ENCODE assay signal across 9 cellular contexts in the genomic region with DNA sequence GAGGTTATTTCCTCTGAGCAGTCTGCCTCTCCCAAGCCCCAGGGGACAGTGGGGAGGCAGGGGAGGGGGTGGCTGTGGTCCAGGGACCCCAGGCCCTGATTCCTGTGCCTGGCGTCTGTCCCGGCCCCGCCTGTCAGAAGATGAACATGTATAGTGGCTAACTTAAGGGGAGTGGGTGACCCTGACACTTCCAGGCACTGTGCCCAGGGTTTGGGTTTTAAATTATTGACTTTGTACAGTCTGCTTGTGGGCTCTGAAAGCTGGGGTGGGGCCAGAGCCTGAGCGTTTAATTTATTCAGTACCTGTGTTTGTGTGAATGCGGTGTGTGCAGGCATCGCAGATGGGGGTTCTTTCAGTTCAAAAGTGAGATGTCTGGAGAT. TPM values are rescaled to one million over a fixed set of nuclear protein-coding genes. Genes with fewer than 3 reads are reported as not detected.
DNase-seq lines count a peak whose midpoint lies in the region; ATAC-seq, FAIRE-seq and TF ChIP-seq lines count a peak whose summit lies in the region.
"Had no signal": no experiment of that assay in that cellular context is flagged by ENCODE, and none has a peak within 500 bp of the region (broad histone marks: within the 10 kb centered on the region; RNA-seq: fewer than 3 reads in every experiment).

No MANE protein-coding gene starts in this region.

- CTCF ChIA-PET in IMR-90 (lab: Yijun Ruan, JAX): no interaction called here

- H3K27ac Mint-ChIP-seq in naive B cell: peak overlapping the region; percentile 33 to 96 (median 94)

- no peak overlapping the region for H2BK5ac ChIP-seq in IMR-90 (ENCODE audit: low read depth, low read length, poor library complexity, severe bottlenecking)

- H4K91ac ChIP-seq in IMR-90 (ENCODE audit: insufficient read depth, low read depth, low read length): no peak overlapping the region

- H3K14ac ChIP-seq in IMR-90 (replicated peaks; ENCODE audit: low read depth, low read length): no peak overlapping the region

- peaks cover 0 to 4% (median 0%) of the 10 kb centered on the region in 3 donors for H3K27me3 Mint-ChIP-seq in naive B cell

- no peaks in the 10 kb centered on the region for H3K9me3 Mint-ChIP-seq in naive B cell

- POLR2A ChIA-PET in IMR-90 (lab: Charles Lee; ENCODE audit: unreplicated experiment): no interaction called here

- dilution Hi-C loops in IMR-90 (cut with HindIII; ENCODE audit: low sequenced_read_pairs, unreplicated experiment): no loop called here

- no TSS peak for BruUV-seq in IMR-90 (replicated peaks; lab: Mats Ljungman, UMichigan)

- intact Hi-C loops in IMR-90 (cut with micrococcal nuclease): no loop called here

- no peak overlapping the region for H3K4ac ChIP-seq in IMR-90 (ENCODE audit: low read depth, low read length)

- no peaks in the 10 kb centered on the region for H3K27me3 ChIP-seq in IMR-90 (ENCODE audit: control insufficient read depth, insufficient read depth, low read length)

- H3K79me1 ChIP-seq in IMR-90 (ENCODE audit: low read depth in 1 of 2, low read length in 2 of 2): peaks cover 16 to 54% of the 10 kb centered on the region in 2 experiments

- TF ChIP-seq CTCF in IMR-90 (conservative IDR thresholded peaks at IDR 0.05; ENCODE audit: low read depth, low read length): no peak
- TF ChIP-seq CTCF in choroid plexus epithelial cell (conservative IDR thresholded peaks at IDR 0.05; ENCODE audit: low read depth, low read length): no peak

- no peak overlapping the region for H2AK5ac ChIP-seq in IMR-90 (ENCODE audit: low read depth, low read length)

- no peak overlapping the region; a peak in 2 of 4 replicates for H4K8ac ChIP-seq in IMR-90 (ENCODE audit: low read depth in 2 of 2, low read length in 2 of 2)

- peak overlapping the region; percentile 65 to 97 (median 78) for H3K4me3 Mint-ChIP-seq in naive B cell

- no peak overlapping the region for H3K23ac ChIP-seq in IMR-90 (ENCODE audit: low read depth, low read length)

- H3K36me3 ChIP-seq in IMR-90 (ENCODE audit: control insufficient read depth, insufficient read depth, low read length): peaks cover 30% of the 10 kb centered on the region

- no peak for TF ChIP-seq RAD21 in IMR-90 (IDR thresholded peaks at IDR 0.05; ENCODE audit: low read length)

- peak overlapping the region; percentile 38; the same call in 1 of the 2 replicates for H3K4me2 ChIP-seq in IMR-90 (ENCODE audit: low read depth, low read length)

- H4K5ac ChIP-seq in IMR-90 (ENCODE audit: low read depth, low read length): no peak overlapping the region

- ATAC-seq in IMR-90 (ENCODE audit: low read depth) (no peak), naive B cell (ENCODE audit: low read depth in 2 of 2) (no peak), HG03457 (IDR thresholded peaks at IDR 0.05; ENCODE audit: unreplicated experiment) (no peak)

- H2AFZ ChIP-seq in IMR-90 (replicated peaks; ENCODE audit: low read length, poor library complexity): no peak overlapping the region

- H2BK20ac ChIP-seq in IMR-90 (ENCODE audit: low read depth, low read length): no peak overlapping the region

- H3K4me3 ChIP-seq in IMR-90 (ENCODE audit: insufficient read depth, low read depth, low read length): no peak overlapping the region
- H3K4me3 ChIP-seq in choroid plexus epithelial cell (ENCODE audit: low read depth, low read length): peak overlapping the region; percentile 8

- H3K9ac ChIP-seq in IMR-90 (ENCODE audit: low read depth, low read length): 0 out of 2 replicates have a peak overlapping the region, but pooled peaks have one; percentile 8

- H4K20me1 ChIP-seq in IMR-90 (ENCODE audit: insufficient read depth, low read length): peaks cover 37% of the 10 kb centered on the region

- H3K36me3 Mint-ChIP-seq in naive B cell: no peaks in the 10 kb centered on the region

- WGBS in IMR-90 (ENCODE audit: extremely low coverage in 2 of 2, insufficient read length in 1 of 2), 2 experiments: no CpG with 5 or more reads among the region's 6 CpGs

- no peak overlapping the region for H2BK120ac ChIP-seq in IMR-90 (ENCODE audit: low read depth, low read length)

- no peak for FAIRE-seq in frontal cortex (lab: Jason Lieb, UNC)
- FAIRE-seq: colon had no signal

- peak overlapping the region; percentile 5; the same call in 1 of the 2 replicates for H3K27ac ChIP-seq in IMR-90 (ENCODE audit: insufficient read depth, low read length)

- no peaks in the 10 kb centered on the region for H3K9me3 ChIP-seq in IMR-90 (ENCODE audit: control insufficient read depth, insufficient read depth, low read length)

- H3K56ac ChIP-seq in IMR-90 (ENCODE audit: extremely low read depth, insufficient read depth, low read length): no peak overlapping the region

- DNase-seq in 8988T (peak; percentile 18), IMR-90 (no peak), choroid plexus epithelial cell (ENCODE audit: low read depth) (no peak), naive B cell (no peak), NCI-H1105 treated with DMSO at 0.1 percent for 48 hours (lab: John Stamatoyannopoulos, UW) (no peak), ecto neural progenitor cell (ENCODE audit: low spot score) (no peak), frontal cortex (ENCODE audit: low spot score in 2 of 2) (no peak)

- no peak for TF ChIP-seq POLR2A in IMR-90 (IDR thresholded peaks at IDR 0.05; ENCODE audit: low read depth, low read length)

- H3K9me1 ChIP-seq in IMR-90 (ENCODE audit: insufficient read depth, low read length): peaks cover 6% of the 10 kb centered on the region; the same call in 1 of the 2 replicates

- peaks cover 42 to 62% (median 45%) of the 10 kb centered on the region in 3 donors for H3K4me1 Mint-ChIP-seq in naive B cell

- peak overlapping the region; percentile 11 for H2AK9ac ChIP-seq in IMR-90 (replicated peaks; ENCODE audit: low read depth, low read length, poor library complexity)

- no peak overlapping the region for H2BK15ac ChIP-seq in IMR-90 (ENCODE audit: low read depth, low read length)

- no peak overlapping the region for H3K18ac ChIP-seq in IMR-90 (ENCODE audit: low read depth, low read length)

- H3K4me1 ChIP-seq in IMR-90 (ENCODE audit: control insufficient read depth, insufficient read depth, low read length): peaks cover 40% of the 10 kb centered on the region

- in situ Hi-C loops in IMR-90 (cut with MboI; ENCODE audit: low sequenced_read_pairs): no loop called here

TF ChIP-seq in IMR-90, 13 proteins besides CTCF, POLR2A, EP300 and RAD21 (continues in another document):
- TF ChIP-seq MAZ (IDR thresholded peaks at IDR 0.05; ENCODE audit: borderline replicate concordance, low read depth, low read length): no peak
- TF ChIP-seq CEBPB (IDR thresholded peaks at IDR 0.05; ENCODE audit: low read depth, low read length): no peak
- TF ChIP-seq MXI1 (IDR thresholded peaks at IDR 0.05; ENCODE audit: borderline replicate concordance, low read depth, low read length): no peak
- TF ChIP-seq, protein P1, sequence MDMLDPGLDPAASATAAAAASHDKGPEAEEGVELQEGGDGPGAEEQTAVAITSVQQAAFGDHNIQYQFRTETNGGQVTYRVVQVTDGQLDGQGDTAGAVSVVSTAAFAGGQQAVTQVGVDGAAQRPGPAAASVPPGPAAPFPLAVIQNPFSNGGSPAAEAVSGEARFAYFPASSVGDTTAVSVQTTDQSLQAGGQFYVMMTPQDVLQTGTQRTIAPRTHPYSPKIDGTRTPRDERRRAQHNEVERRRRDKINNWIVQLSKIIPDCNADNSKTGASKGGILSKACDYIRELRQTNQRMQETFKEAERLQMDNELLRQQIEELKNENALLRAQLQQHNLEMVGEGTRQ (IDR thresholded peaks at IDR 0.05; ENCODE audit: low read depth, low read length): no peak
- TF ChIP-seq MAFK (IDR thresholded peaks at IDR 0.05; ENCODE audit: low read depth, low read length): no peak
- no peak for TF ChIP-seq RCOR1 (IDR thresholded peaks at IDR 0.05; ENCODE audit: insufficient replicate concordance, low read length)
- no peak for TF ChIP-seq RFX5 (IDR thresholded peaks at IDR 0.05; ENCODE audit: low read depth, low read length)
- TF ChIP-seq NFE2L2 (IDR thresholded peaks at IDR 0.05; ENCODE audit: low read depth, low read length): no peak
- no peak for TF ChIP-seq BHLHE40 (IDR thresholded peaks at IDR 0.05; ENCODE audit: low read depth, low read length)
- TF ChIP-seq CHD1 (IDR thresholded peaks at IDR 0.05; ENCODE audit: low read depth, low read length): no peak
- no peak for TF ChIP-seq SMC3 (IDR thresholded peaks at IDR 0.05; ENCODE audit: low read depth, low read length)
- no peak for TF ChIP-seq FOS (IDR thresholded peaks at IDR 0.05; ENCODE audit: low read depth, low read length)

RNA-seq across cellular contexts. Expression of a gene that starts 3.1 kb away (rescaled TPM):
- 8.6 and 10.3 TPM in 2 replicates for total RNA-seq in IMR-90 (2012; rRNA removed)
- polyA plus RNA-seq in IMR-90 (2012; rRNA removed): 24.7 and 28.6 TPM in 2 replicates
- 31.4 and 45.1 TPM in 2 replicates for polyA plus RNA-seq in IMR-90 (2012; cell fraction: cytosol; rRNA removed)
- 37.2 and 85.2 TPM in 2 replicates for polyA plus RNA-seq in IMR-90 (2012; cell fraction: nucleus; rRNA removed; ENCODE audit: low replicate concordance)
- polyA plus RNA-seq in naive B cell (ENCODE audit: low read depth in 6 of 6): 10 to 100 TPM; 46.7 to 60.7 (median 55.0) TPM
- 16.3 TPM for total RNA-seq in frontal cortex

RNA-seq across cellular contexts. Expression of a gene that starts 45.2 kb away (rescaled TPM):
- total RNA-seq in IMR-90 (2012; rRNA removed): 36.1 and 36.2 TPM in 2 replicates
- polyA plus RNA-seq in IMR-90 (2012; rRNA removed): 70.7 and 82.0 TPM in 2 replicates
- polyA plus RNA-seq in IMR-90 (2012; cell fraction: cytosol; rRNA removed): 110 and 153 TPM in 2 replicates
- polyA plus RNA-seq in IMR-90 (2012; cell fraction: nucleus; rRNA removed; ENCODE audit: low replicate concordance): 79.2 and 119 TPM in 2 replicates
- 10 to 100 TPM; 21.9 to 33.8 (median 28.0) TPM for polyA plus RNA-seq in naive B cell (ENCODE audit: low read depth in 6 of 6)
- 17.5 TPM for total RNA-seq in frontal cortex

RNA-seq across cellular contexts. Expression of a gene that starts 45.4 kb away (rescaled TPM):
- total RNA-seq in IMR-90 (2012; rRNA removed) (5.6 and 7.2 TPM in 2 replicates), frontal cortex (8.6 TPM)
- polyA plus RNA-seq in IMR-90 (2012; rRNA removed) (10.9 and 11.2 TPM in 2 replicates), naive B cell (ENCODE audit: low read depth in 6 of 6) (10 to 100 TPM; 10.1 to 17.5 (median 13.0) TPM)
- polyA plus RNA-seq in IMR-90 (2012; cell fraction: cytosol; rRNA removed): 18.8 and 22.7 TPM in 2 replicates
- 13.5 and 24.8 TPM in 2 replicates for polyA plus RNA-seq in IMR-90 (2012; cell fraction: nucleus; rRNA removed; ENCODE audit: low replicate concordance)

RNA-seq across cellular contexts. Expression of a gene that starts 48.9 kb away (rescaled TPM):
- not detected in 2 replicates for total RNA-seq in IMR-90 (2012; rRNA removed)
- not detected in 2 replicates for polyA plus RNA-seq in IMR-90 (2012; rRNA removed)
- 0.01 TPM in 1 of 2 replicates, not detected in the other for polyA plus RNA-seq in IMR-90 (2012; cell fraction: cytosol; rRNA removed)
- 0.04 and 0.05 TPM in 2 replicates for polyA plus RNA-seq in IMR-90 (2012; cell fraction: nucleus; rRNA removed; ENCODE audit: low replicate concordance)
- not detected for polyA plus RNA-seq in naive B cell (ENCODE audit: low read depth in 6 of 6)
- total RNA-seq in frontal cortex: under 0.01 TPM
